ENCODE assay signal across 1 cellular context in the genomic region with DNA sequence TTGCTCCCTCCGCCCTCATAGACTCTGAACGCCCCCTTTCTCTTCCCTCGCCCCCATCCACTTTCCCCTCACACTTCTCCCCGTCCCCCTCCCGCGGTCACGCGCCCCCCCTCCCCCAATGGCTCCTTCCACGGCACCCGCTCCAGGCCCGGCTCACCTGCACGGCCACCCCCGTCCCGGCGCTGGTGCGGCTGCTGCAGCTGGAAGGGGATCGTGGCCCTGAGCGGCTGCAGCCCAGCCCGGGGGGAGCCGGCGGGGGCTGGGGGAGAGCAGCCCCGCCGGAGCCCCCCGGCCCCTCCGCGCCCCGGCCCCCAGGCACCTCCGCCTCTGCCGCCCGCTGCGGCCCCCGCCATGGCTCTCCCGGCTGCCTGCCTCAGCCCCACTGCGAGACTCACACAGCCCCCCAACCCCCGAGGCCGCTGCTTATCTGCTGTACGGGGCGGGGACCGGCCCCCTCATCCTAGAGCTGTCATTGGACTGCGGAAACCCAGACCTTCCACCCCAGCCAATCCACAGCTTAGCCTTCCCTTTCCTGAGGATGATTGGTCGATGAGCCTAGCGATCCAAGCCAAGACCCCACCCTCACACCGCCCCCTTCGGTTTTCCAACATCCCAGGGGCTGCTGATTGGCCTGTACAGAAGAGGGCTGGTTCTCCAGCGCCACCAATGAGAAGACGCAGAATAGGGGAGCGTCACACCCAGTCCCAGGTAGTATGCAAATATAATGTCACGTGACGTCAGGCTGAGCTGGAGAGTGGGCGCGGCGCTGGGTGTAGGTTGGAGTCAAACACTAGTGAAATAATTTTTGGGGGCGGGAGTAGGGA.
TF ChIP-seq lines count a peak whose summit lies in the region.

A gene with protein sequence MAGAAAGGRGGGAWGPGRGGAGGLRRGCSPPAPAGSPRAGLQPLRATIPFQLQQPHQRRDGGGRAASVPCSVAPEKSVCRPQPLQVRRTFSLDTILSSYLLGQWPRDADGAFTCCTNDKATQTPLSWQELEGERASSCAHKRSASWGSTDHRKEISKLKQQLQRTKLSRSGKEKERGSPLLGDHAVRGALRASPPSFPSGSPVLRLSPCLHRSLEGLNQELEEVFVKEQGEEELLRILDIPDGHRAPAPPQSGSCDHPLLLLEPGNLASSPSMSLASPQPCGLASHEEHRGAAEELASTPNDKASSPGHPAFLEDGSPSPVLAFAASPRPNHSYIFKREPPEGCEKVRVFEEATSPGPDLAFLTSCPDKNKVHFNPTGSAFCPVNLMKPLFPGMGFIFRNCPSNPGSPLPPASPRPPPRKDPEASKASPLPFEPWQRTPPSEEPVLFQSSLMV (minus strand): TSS at position 397 of the 824 bp plus-strand sequence. CDS start 44 bp downstream, at position 353.

TF ChIP-seq in HEK293, 187 proteins besides CTCF, POLR2A, EP300 and RAD21 (continued from another document and continues in another):
- TF ChIP-seq, protein P1, sequence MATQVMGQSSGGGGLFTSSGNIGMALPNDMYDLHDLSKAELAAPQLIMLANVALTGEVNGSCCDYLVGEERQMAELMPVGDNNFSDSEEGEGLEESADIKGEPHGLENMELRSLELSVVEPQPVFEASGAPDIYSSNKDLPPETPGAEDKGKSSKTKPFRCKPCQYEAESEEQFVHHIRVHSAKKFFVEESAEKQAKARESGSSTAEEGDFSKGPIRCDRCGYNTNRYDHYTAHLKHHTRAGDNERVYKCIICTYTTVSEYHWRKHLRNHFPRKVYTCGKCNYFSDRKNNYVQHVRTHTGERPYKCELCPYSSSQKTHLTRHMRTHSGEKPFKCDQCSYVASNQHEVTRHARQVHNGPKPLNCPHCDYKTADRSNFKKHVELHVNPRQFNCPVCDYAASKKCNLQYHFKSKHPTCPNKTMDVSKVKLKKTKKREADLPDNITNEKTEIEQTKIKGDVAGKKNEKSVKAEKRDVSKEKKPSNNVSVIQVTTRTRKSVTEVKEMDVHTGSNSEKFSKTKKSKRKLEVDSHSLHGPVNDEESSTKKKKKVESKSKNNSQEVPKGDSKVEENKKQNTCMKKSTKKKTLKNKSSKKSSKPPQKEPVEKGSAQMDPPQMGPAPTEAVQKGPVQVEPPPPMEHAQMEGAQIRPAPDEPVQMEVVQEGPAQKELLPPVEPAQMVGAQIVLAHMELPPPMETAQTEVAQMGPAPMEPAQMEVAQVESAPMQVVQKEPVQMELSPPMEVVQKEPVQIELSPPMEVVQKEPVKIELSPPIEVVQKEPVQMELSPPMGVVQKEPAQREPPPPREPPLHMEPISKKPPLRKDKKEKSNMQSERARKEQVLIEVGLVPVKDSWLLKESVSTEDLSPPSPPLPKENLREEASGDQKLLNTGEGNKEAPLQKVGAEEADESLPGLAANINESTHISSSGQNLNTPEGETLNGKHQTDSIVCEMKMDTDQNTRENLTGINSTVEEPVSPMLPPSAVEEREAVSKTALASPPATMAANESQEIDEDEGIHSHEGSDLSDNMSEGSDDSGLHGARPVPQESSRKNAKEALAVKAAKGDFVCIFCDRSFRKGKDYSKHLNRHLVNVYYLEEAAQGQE (tag by site-specific recombination; IDR thresholded peaks at IDR 0.05), result no peak
- TF ChIP-seq ZNF510 (tag by site-specific recombination; IDR thresholded peaks at IDR 0.05; ENCODE audit: insufficient replicate concordance) (no peak), ZNF423 (tag by site-specific recombination; IDR thresholded peaks at IDR 0.05) (no peak), ZNF221 (tag by site-specific recombination; IDR thresholded peaks at IDR 0.05; ENCODE audit: borderline replicate concordance) (no peak), ZNF629 (tag by site-specific recombination; IDR thresholded peaks at IDR 0.05) (peak; percentile 69), ZNF223 (tag by site-specific recombination; IDR thresholded peaks at IDR 0.05) (no peak), ZNF670 (tag by site-specific recombination; IDR thresholded peaks at IDR 0.05; ENCODE audit: low read depth) (no peak), ZBTB6 (tag by site-specific recombination; IDR thresholded peaks at IDR 0.05) (no peak), ZNF560 (tag by site-specific recombination; IDR thresholded peaks at IDR 0.05; ENCODE audit: borderline replicate concordance) (no peak), ZNF561 (tag by site-specific recombination; IDR thresholded peaks at IDR 0.05; ENCODE audit: borderline replicate concordance) (no peak), ZNF184 (tag by site-specific recombination; IDR thresholded peaks at IDR 0.05) (no peak), ZFP37 (tag by site-specific recombination; IDR thresholded peaks at IDR 0.05) (no peak), ZFHX2 (tag by site-specific recombination; conservative IDR thresholded peaks at IDR 0.05) (peak; percentile 80), ZNF140 (tag by site-specific recombination; IDR thresholded peaks at IDR 0.05) (no peak), KLF8 (tag by site-specific recombination; IDR thresholded peaks at IDR 0.05) (no peak; the same call in 1 of the 2 replicates), ZNF513 (tag by site-specific recombination; IDR thresholded peaks at IDR 0.05) (no peak), ZNF677 (tag by site-specific recombination; IDR thresholded peaks at IDR 0.05) (no peak), ZEB2 (tag by site-specific recombination; IDR thresholded peaks at IDR 0.05) (0 out of 2 replicates have a peak, but pooled peaks have one; percentile 18), ZNF24 (tag by site-specific recombination; IDR thresholded peaks at IDR 0.05) (no peak), ZNF175 (tag by site-specific recombination; IDR thresholded peaks at IDR 0.05) (no peak)
- TF ChIP-seq, protein P2, sequence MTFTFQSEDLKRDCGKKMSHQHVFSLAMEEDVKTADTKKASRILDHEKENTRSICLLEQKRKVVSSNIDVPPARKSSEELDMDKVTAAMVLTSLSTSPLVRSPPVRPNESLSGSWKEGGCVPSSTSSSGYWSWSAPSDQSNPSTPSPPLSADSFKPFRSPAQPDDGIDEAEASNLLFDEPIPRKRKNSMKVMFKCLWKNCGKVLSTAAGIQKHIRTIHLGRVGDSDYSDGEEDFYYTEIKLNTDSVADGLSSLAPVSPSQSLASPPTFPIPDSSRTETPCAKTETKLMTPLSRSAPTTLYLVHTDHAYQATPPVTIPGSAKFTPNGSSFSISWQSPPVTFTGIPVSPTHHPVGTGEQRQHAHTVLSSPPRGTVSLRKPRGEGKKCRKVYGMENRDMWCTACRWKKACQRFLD (tag by site-specific recombination; IDR thresholded peaks at IDR 0.05), result no peak
- TF ChIP-seq, protein P3, sequence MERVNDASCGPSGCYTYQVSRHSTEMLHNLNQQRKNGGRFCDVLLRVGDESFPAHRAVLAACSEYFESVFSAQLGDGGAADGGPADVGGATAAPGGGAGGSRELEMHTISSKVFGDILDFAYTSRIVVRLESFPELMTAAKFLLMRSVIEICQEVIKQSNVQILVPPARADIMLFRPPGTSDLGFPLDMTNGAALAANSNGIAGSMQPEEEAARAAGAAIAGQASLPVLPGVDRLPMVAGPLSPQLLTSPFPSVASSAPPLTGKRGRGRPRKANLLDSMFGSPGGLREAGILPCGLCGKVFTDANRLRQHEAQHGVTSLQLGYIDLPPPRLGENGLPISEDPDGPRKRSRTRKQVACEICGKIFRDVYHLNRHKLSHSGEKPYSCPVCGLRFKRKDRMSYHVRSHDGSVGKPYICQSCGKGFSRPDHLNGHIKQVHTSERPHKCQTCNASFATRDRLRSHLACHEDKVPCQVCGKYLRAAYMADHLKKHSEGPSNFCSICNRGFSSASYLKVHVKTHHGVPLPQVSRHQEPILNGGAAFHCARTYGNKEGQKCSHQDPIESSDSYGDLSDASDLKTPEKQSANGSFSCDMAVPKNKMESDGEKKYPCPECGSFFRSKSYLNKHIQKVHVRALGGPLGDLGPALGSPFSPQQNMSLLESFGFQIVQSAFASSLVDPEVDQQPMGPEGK (tag by site-specific recombination; IDR thresholded peaks at IDR 0.05), result peak; percentile 60
- TF ChIP-seq, protein P4, sequence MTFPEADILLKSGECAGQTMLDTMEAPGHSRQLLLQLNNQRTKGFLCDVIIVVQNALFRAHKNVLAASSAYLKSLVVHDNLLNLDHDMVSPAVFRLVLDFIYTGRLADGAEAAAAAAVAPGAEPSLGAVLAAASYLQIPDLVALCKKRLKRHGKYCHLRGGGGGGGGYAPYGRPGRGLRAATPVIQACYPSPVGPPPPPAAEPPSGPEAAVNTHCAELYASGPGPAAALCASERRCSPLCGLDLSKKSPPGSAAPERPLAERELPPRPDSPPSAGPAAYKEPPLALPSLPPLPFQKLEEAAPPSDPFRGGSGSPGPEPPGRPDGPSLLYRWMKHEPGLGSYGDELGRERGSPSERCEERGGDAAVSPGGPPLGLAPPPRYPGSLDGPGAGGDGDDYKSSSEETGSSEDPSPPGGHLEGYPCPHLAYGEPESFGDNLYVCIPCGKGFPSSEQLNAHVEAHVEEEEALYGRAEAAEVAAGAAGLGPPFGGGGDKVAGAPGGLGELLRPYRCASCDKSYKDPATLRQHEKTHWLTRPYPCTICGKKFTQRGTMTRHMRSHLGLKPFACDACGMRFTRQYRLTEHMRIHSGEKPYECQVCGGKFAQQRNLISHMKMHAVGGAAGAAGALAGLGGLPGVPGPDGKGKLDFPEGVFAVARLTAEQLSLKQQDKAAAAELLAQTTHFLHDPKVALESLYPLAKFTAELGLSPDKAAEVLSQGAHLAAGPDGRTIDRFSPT (tag by site-specific recombination; IDR thresholded peaks at IDR 0.05), result no peak; the same call in 1 of the 2 replicates
- TF ChIP-seq, protein P5, sequence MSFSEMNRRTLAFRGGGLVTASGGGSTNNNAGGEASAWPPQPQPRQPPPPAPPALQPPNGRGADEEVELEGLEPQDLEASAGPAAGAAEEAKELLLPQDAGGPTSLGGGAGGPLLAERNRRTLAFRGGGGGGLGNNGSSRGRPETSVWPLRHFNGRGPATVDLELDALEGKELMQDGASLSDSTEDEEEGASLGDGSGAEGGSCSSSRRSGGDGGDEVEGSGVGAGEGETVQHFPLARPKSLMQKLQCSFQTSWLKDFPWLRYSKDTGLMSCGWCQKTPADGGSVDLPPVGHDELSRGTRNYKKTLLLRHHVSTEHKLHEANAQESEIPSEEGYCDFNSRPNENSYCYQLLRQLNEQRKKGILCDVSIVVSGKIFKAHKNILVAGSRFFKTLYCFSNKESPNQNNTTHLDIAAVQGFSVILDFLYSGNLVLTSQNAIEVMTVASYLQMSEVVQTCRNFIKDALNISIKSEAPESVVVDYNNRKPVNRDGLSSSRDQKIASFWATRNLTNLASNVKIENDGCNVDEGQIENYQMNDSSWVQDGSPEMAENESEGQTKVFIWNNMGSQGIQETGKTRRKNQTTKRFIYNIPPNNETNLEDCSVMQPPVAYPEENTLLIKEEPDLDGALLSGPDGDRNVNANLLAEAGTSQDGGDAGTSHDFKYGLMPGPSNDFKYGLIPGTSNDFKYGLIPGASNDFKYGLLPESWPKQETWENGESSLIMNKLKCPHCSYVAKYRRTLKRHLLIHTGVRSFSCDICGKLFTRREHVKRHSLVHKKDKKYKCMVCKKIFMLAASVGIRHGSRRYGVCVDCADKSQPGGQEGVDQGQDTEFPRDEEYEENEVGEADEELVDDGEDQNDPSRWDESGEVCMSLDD (tag by site-specific recombination; IDR thresholded peaks at IDR 0.05), result peak; percentile 18; the same call in 1 of the 2 replicates
- TF ChIP-seq, protein P6, sequence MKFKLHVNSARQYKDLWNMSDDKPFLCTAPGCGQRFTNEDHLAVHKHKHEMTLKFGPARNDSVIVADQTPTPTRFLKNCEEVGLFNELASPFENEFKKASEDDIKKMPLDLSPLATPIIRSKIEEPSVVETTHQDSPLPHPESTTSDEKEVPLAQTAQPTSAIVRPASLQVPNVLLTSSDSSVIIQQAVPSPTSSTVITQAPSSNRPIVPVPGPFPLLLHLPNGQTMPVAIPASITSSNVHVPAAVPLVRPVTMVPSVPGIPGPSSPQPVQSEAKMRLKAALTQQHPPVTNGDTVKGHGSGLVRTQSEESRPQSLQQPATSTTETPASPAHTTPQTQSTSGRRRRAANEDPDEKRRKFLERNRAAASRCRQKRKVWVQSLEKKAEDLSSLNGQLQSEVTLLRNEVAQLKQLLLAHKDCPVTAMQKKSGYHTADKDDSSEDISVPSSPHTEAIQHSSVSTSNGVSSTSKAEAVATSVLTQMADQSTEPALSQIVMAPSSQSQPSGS (tag by site-specific recombination; IDR thresholded peaks at IDR 0.05; ENCODE audit: low read depth), result peak; percentile 61
- TF ChIP-seq, protein P7, sequence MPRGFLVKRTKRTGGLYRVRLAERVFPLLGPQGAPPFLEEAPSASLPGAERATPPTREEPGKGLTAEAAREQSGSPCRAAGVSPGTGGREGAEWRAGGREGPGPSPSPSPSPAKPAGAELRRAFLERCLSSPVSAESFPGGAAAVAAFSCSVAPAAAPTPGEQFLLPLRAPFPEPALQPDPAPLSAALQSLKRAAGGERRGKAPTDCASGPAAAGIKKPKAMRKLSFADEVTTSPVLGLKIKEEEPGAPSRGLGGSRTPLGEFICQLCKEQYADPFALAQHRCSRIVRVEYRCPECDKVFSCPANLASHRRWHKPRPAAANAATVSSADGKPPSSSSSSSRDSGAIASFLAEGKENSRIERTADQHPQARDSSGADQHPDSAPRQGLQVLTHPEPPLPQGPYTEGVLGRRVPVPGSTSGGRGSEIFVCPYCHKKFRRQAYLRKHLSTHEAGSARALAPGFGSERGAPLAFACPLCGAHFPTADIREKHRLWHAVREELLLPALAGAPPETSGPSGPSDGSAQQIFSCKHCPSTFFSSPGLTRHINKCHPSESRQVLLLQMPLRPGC (tag by site-specific recombination; IDR thresholded peaks at IDR 0.05), result no peak
- TF ChIP-seq, protein P8, sequence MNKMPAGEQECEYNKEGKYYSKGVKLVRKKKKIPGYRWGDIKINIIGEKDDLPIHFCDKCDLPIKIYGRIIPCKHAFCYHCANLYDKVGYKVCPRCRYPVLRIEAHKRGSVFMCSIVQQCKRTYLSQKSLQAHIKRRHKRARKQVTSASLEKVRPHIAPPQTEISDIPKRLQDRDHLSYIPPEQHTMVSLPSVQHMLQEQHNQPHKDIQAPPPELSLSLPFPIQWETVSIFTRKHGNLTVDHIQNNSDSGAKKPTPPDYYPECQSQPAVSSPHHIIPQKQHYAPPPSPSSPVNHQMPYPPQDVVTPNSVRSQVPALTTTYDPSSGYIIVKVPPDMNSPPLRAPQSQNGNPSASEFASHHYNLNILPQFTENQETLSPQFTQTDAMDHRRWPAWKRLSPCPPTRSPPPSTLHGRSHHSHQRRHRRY (tag by site-specific recombination; IDR thresholded peaks at IDR 0.05), result no peak
